In genomic region chr3:66617351-66617750, GRCh38 we compare ENCODE assay signal across 21 cellular contexts.
DNase-seq lines count a peak whose midpoint lies in the region; ATAC-seq and TF ChIP-seq lines count a peak whose summit lies in the region.
"Had no signal": no experiment of that assay in that cellular context is flagged by ENCODE, and none has a peak within 500 bp of the region (broad histone marks: within the 10 kb centered on the region; RNA-seq: fewer than 3 reads in every experiment).

No MANE protein-coding gene starts in this region.

- H3K4me1 ChIP-seq in IMR-90 (ENCODE audit: control insufficient read depth, insufficient read depth, low read length) (peaks cover 11% of the 10 kb centered on the region), suprapubic skin (peaks cover 6% of the 10 kb centered on the region), upper lobe of right lung (no peaks in the 10 kb centered on the region), neuronal stem cell (ENCODE audit: control insufficient read depth in 2 of 2, insufficient read depth in 1 of 2, low read depth in 1 of 2, low read length in 2 of 2) (peaks cover 16 to 20% of the 10 kb centered on the region in 2 donors)
- H3K4me1 ChIP-seq: BLaER1 had no signal

- H3K4me2 ChIP-seq in IMR-90 (ENCODE audit: low read depth, low read length), result peak overlapping the region; percentile 40; the same call in 1 of the 2 replicates
- no peak overlapping the region for H3K4me2 ChIP-seq in neuronal stem cell (ENCODE audit: insufficient read depth, low read length, poor library complexity, severe bottlenecking)
- H3K4me2 ChIP-seq: BLaER1, PC-9 had no signal

- POLR2A ChIA-PET in IMR-90 (lab: Charles Lee; ENCODE audit: unreplicated experiment), result no interaction called here
- POLR2A ChIA-PET in activated CD4-positive, alpha-beta T cell treated with anti-CD3 and anti-CD28 coated beads, Interleukin-2, amount 10 ng/mL, durations not matched to agents 7 days and 5 days (lab: Charles Lee), result no interaction called here

- no peak overlapping the region; the same call in 1 of the 2 replicates for H2BK20ac ChIP-seq in IMR-90 (ENCODE audit: low read depth, low read length)

- H3K23ac ChIP-seq in IMR-90 (ENCODE audit: low read depth, low read length), result no peak overlapping the region
- H3K23ac ChIP-seq in neuronal stem cell (ENCODE audit: low read depth, low read length, poor library complexity), result no peak overlapping the region

- H3K14ac ChIP-seq in IMR-90 (replicated peaks; ENCODE audit: low read depth, low read length) (no peak overlapping the region), neuronal stem cell (ENCODE audit: low read length) (no peak overlapping the region)

- H2BK15ac ChIP-seq in IMR-90 (ENCODE audit: low read depth, low read length), result 0 out of 3 replicates have a peak overlapping the region, but pooled peaks have one; percentile 1
- H2BK15ac ChIP-seq in neuronal stem cell (ENCODE audit: low read length), result no peak overlapping the region

- peaks cover 72% of the 10 kb centered on the region for H3K4me1 Mint-ChIP-seq in neural crest cell
- H3K4me1 Mint-ChIP-seq in activated CD4-positive, alpha-beta T cell treated with anti-CD3 and anti-CD28 coated beads, Interleukin-2, amount 10 ng/mL, durations not matched to agents 7 days and 5 days, result peaks cover 5% of the 10 kb centered on the region

- H4K91ac ChIP-seq in IMR-90 (ENCODE audit: insufficient read depth, low read depth, low read length), result no peak overlapping the region
- no peak overlapping the region for H4K91ac ChIP-seq in neuronal stem cell (ENCODE audit: low read depth, low read length, poor library complexity)

- H3K18ac ChIP-seq in IMR-90 (ENCODE audit: low read depth, low read length), result peak overlapping the region; percentile 71
- no peak overlapping the region for H3K18ac ChIP-seq in neuronal stem cell (ENCODE audit: low read length)

- TF ChIP-seq EP300 in suprapubic skin (IDR thresholded peaks at IDR 0.05), result no peak

- no peak overlapping the region for H4K8ac ChIP-seq in IMR-90 (ENCODE audit: low read depth in 2 of 2, low read length in 2 of 2)
- H4K8ac ChIP-seq in neuronal stem cell (ENCODE audit: low read depth, low read length), result no peak overlapping the region

- BruUV-seq in IMR-90 (replicated peaks; lab: Mats Ljungman, UMichigan), result no TSS peak

- H3K9ac ChIP-seq in IMR-90 (ENCODE audit: low read depth, low read length) (no peak overlapping the region), neuronal stem cell (ENCODE audit: low read depth, low read length, poor library complexity) (no peak overlapping the region)
- H3K9ac ChIP-seq: BLaER1 had no signal

- in situ Hi-C loops in IMR-90 (cut with MboI; ENCODE audit: low sequenced_read_pairs), result no loop called here

- peak overlapping the region; percentile 86 for H3K27ac Mint-ChIP-seq in neural crest cell (ENCODE audit: unreplicated experiment)
- no peak overlapping the region for H3K27ac Mint-ChIP-seq in activated CD4-positive, alpha-beta T cell treated with anti-CD3 and anti-CD28 coated beads, Interleukin-2, amount 10 ng/mL, durations not matched to agents 7 days and 5 days

- peak overlapping the region; percentile 88; the same call in 1 of the 2 replicates for H3K27ac ChIP-seq in IMR-90 (ENCODE audit: insufficient read depth, low read length)
- H3K27ac ChIP-seq in coronary artery, result peak overlapping the region; percentile 16 to 82
- peak overlapping the region; percentile 13 for H3K27ac ChIP-seq in suprapubic skin
- H3K27ac ChIP-seq in upper lobe of right lung, result no peak overlapping the region
- H3K27ac ChIP-seq in neuronal stem cell (replicated peaks; ENCODE audit: low read length), result no peak overlapping the region
- H3K27ac ChIP-seq: BLaER1, PC-9, SJSA1 had no signal

- H3K36me3 ChIP-seq in IMR-90 (ENCODE audit: control insufficient read depth, insufficient read depth, low read length) (no peaks in the 10 kb centered on the region), suprapubic skin (no peaks in the 10 kb centered on the region), upper lobe of right lung (no peaks in the 10 kb centered on the region), neuronal stem cell (replicated peaks in 1 of 2; ENCODE audit: control insufficient read depth in 2 of 2, insufficient read depth in 2 of 2, low read length in 2 of 2) (no peaks in the 10 kb centered on the region)
- H3K36me3 ChIP-seq: BLaER1, SJSA1 had no signal

- H2AFZ ChIP-seq in IMR-90 (replicated peaks; ENCODE audit: low read length, poor library complexity) (no peak overlapping the region), neuronal stem cell (ENCODE audit: low read length) (no peak overlapping the region)
- H2AFZ ChIP-seq: PC-9 had no signal

- no peak overlapping the region for H2AK5ac ChIP-seq in IMR-90 (ENCODE audit: low read depth, low read length)
- no peak overlapping the region for H2AK5ac ChIP-seq in neuronal stem cell (ENCODE audit: low read depth, low read length)

- no peak overlapping the region for H2BK12ac ChIP-seq in neuronal stem cell (ENCODE audit: low read length)

- H3K56ac ChIP-seq in IMR-90 (ENCODE audit: extremely low read depth, insufficient read depth, low read length), result no peak overlapping the region

- H4K20me1 ChIP-seq in IMR-90 (ENCODE audit: insufficient read depth, low read length), result no peaks in the 10 kb centered on the region
- H4K20me1 ChIP-seq: BLaER1 had no signal

- H2BK120ac ChIP-seq in IMR-90 (ENCODE audit: low read depth, low read length), result peak overlapping the region; percentile 74; the same call in 1 of the 2 replicates
- H2BK120ac ChIP-seq in neuronal stem cell (ENCODE audit: low read depth, low read length), result no peak overlapping the region

- H3K79me1 ChIP-seq in IMR-90 (ENCODE audit: low read depth in 1 of 2, low read length in 2 of 2) (no peaks in the 10 kb centered on the region), neuronal stem cell (ENCODE audit: low read depth, low read length) (no peaks in the 10 kb centered on the region)

- H3K27me3 ChIP-seq in IMR-90 (ENCODE audit: control insufficient read depth, insufficient read depth, low read length) (no peaks in the 10 kb centered on the region), suprapubic skin (no peaks in the 10 kb centered on the region), upper lobe of right lung (no peaks in the 10 kb centered on the region), neuronal stem cell (ENCODE audit: control insufficient read depth in 3 of 3, insufficient read depth in 3 of 3, low read depth in 1 of 3, low read length in 3 of 3) (no peaks in the 10 kb centered on the region)
- H3K27me3 ChIP-seq: BLaER1, SJSA1 had no signal

- no peak for TF ChIP-seq RAD21 in IMR-90 (IDR thresholded peaks at IDR 0.05; ENCODE audit: low read length)

- peaks cover 3% of the 10 kb centered on the region for H3K36me3 Mint-ChIP-seq in neural crest cell (ENCODE audit: low read depth)
- H3K36me3 Mint-ChIP-seq in activated CD4-positive, alpha-beta T cell treated with anti-CD3 and anti-CD28 coated beads, Interleukin-2, amount 10 ng/mL, durations not matched to agents 7 days and 5 days (ENCODE audit: low read depth), result no peaks in the 10 kb centered on the region
- H3K36me3 Mint-ChIP-seq: CD4-positive, CD25-positive, alpha-beta regulatory T cell had no signal

- no CpG with 5 or more reads among the region's 2 CpGs for WGBS in IMR-90 (ENCODE audit: extremely low coverage in 2 of 2, insufficient read length in 1 of 2), 2 experiments
- WGBS in suprapubic skin, result 56% methylated on average over 2 of the region's 2 CpGs
- WGBS in neuronal stem cell (ENCODE audit: extremely low coverage in 2 of 2, insufficient read length in 2 of 2, insufficient replicate concordance in 1 of 2), 2 donors, result no CpG with 5 or more reads among the region's 2 CpGs

- DNase-seq in IMR-90 (no peak), coronary artery (ENCODE audit: low spot score) (no peak), neural crest cell (ENCODE audit: low read depth, low spot score) (no peak), suprapubic skin (ENCODE audit: low spot score in 2 of 2) (no peak), upper lobe of right lung (no peak), HuH-7 (ENCODE audit: low spot score) (no peak), neuronal stem cell (ENCODE audit: low spot score) (no peak)
- DNase-seq in activated CD4-positive, alpha-beta T cell treated with anti-CD3 and anti-CD28 coated beads, Interleukin-2, amount 10 ng/mL, durations not matched to agents 7 days and 5 days, result no peak
- DNase-seq: CD4-positive, CD25-positive, alpha-beta regulatory T cell; Kasumi-1; NCI-H1105; NCI-H1436 treated with DMSO at 0.1 percent for 48 hours; NCI-H187 treated with DMSO at 0.1 percent for 48 hours; NCI-H2107; NCI-H524 treated with DMSO at 0.1 percent for 48 hours; NCI-H82; PC-9 had no signal

- H3K9me3 Mint-ChIP-seq in neural crest cell, result peaks cover 3% of the 10 kb centered on the region
- H3K9me3 Mint-ChIP-seq in activated CD4-positive, alpha-beta T cell treated with anti-CD3 and anti-CD28 coated beads, Interleukin-2, amount 10 ng/mL, durations not matched to agents 7 days and 5 days, result no peaks in the 10 kb centered on the region

- H3K4me3 ChIP-seq in IMR-90 (ENCODE audit: insufficient read depth, low read depth, low read length) (no peak overlapping the region), coronary artery (no peak overlapping the region), suprapubic skin (no peak overlapping the region), upper lobe of right lung (no peak overlapping the region), neuronal stem cell (ENCODE audit: low read length in 2 of 2) (no peak overlapping the region)
- H3K4me3 ChIP-seq: BLaER1, K562, PC-9, SJSA1 had no signal

- H3K27me3 Mint-ChIP-seq in neural crest cell (ENCODE audit: low read depth), result no peaks in the 10 kb centered on the region
- H3K27me3 Mint-ChIP-seq in activated CD4-positive, alpha-beta T cell treated with anti-CD3 and anti-CD28 coated beads, Interleukin-2, amount 10 ng/mL, durations not matched to agents 7 days and 5 days, result no peaks in the 10 kb centered on the region

- intact Hi-C loops in IMR-90 (cut with micrococcal nuclease) (no loop called here), upper lobe of right lung (cut with DNase I) (no loop called here)

- no peak overlapping the region for H4K5ac ChIP-seq in IMR-90 (ENCODE audit: low read depth, low read length)

- ATAC-seq in IMR-90 (ENCODE audit: low read depth) (no peak), upper lobe of right lung (no peak)
- ATAC-seq: K562, Right ventricle myocardium inferior had no signal

- peak overlapping the region; percentile 42 for H3K4me3 Mint-ChIP-seq in neural crest cell
- H3K4me3 Mint-ChIP-seq in activated CD4-positive, alpha-beta T cell treated with anti-CD3 and anti-CD28 coated beads, Interleukin-2, amount 10 ng/mL, durations not matched to agents 7 days and 5 days, result no peak overlapping the region
- H3K4me3 Mint-ChIP-seq: CD4-positive, CD25-positive, alpha-beta regulatory T cell had no signal

- peak overlapping the region; percentile 37; the same call in 1 of the 2 replicates for H3K4ac ChIP-seq in IMR-90 (ENCODE audit: low read depth, low read length)
- no peak overlapping the region for H3K4ac ChIP-seq in neuronal stem cell (ENCODE audit: low read length)

- peaks cover 7% of the 10 kb centered on the region; the same call in 1 of the 2 replicates for H3K9me1 ChIP-seq in IMR-90 (ENCODE audit: insufficient read depth, low read length)

- H3K9me3 ChIP-seq in IMR-90 (ENCODE audit: control insufficient read depth, insufficient read depth, low read length), result no peaks in the 10 kb centered on the region
- H3K9me3 ChIP-seq in suprapubic skin, result no peaks in the 10 kb centered on the region
- H3K9me3 ChIP-seq in upper lobe of right lung, result no peaks in the 10 kb centered on the region
- no peaks in the 10 kb centered on the region for H3K9me3 ChIP-seq in neuronal stem cell (replicated peaks in 1 of 2; ENCODE audit: control insufficient read depth in 2 of 2, insufficient read depth in 1 of 2, low read depth in 1 of 2, low read length in 2 of 2)
- H3K9me3 ChIP-seq: BLaER1, SJSA1 had no signal

- dilution Hi-C loops in IMR-90 (cut with HindIII; ENCODE audit: low sequenced_read_pairs, unreplicated experiment), result no loop called here

- TF ChIP-seq CTCF in IMR-90 (conservative IDR thresholded peaks at IDR 0.05; ENCODE audit: low read depth, low read length), result no peak
- TF ChIP-seq CTCF in coronary artery (IDR thresholded peaks at IDR 0.05), result no peak
- TF ChIP-seq CTCF in neural crest cell (conservative IDR thresholded peaks at IDR 0.05), result no peak
- no peak for TF ChIP-seq CTCF in suprapubic skin (IDR thresholded peaks at IDR 0.05)
- TF ChIP-seq CTCF in upper lobe of right lung (IDR thresholded peaks at IDR 0.05), result no peak

- H2AK9ac ChIP-seq in IMR-90 (replicated peaks; ENCODE audit: low read depth, low read length, poor library complexity), result no peak overlapping the region

- H2BK5ac ChIP-seq in IMR-90 (ENCODE audit: low read depth, low read length, poor library complexity, severe bottlenecking), result no peak overlapping the region
- H2BK5ac ChIP-seq in neuronal stem cell (ENCODE audit: low read length), result no peak overlapping the region

- TF ChIP-seq POLR2A in IMR-90 (IDR thresholded peaks at IDR 0.05; ENCODE audit: low read depth, low read length), result no peak
- TF ChIP-seq POLR2A in suprapubic skin (IDR thresholded peaks at IDR 0.05), result no peak

- CTCF ChIA-PET in IMR-90 (lab: Yijun Ruan, JAX), result no interaction called here
- CTCF ChIA-PET in activated CD4-positive, alpha-beta T cell treated with anti-CD3 and anti-CD28 coated beads, Interleukin-2, amount 10 ng/mL, durations not matched to agents 7 days and 5 days (lab: Charles Lee), result no interaction called here

Comparison
In these comparisons a context has a peak if more than half of its experiments do, and no peak if none do; other contexts are left out.
1. H3K27ac ChIP-seq: peak in IMR-90 (single experiment), coronary artery (2 of 2) and suprapubic skin (single experiment); none in upper lobe of right lung (single experiment) and neuronal stem cell (single experiment).